ENCODE assay signal across 24 cellular contexts in genomic region chr4:94414907-94415306, GRCh38.
"Had no signal": no experiment of that assay in that cellular context is flagged by ENCODE, and none has a peak within 500 bp of the region (broad histone marks: within the 10 kb centered on the region; RNA-seq: fewer than 3 reads in every experiment).

No MANE protein-coding gene starts in this region.

- H3K4me1 ChIP-seq: prostate gland had no signal

- H3K4me3 ChIP-seq: dorsolateral prefrontal cortex, lower lobe of right lung, prostate gland, right lobe of liver, smooth muscle cell, thyroid gland had no signal

- DNase-seq: cerebellar nuclear complex; dorsolateral prefrontal cortex; effector CD4-positive, alpha-beta T cell; head of caudate nucleus; hippocampal formation; left colon; left ventricle myocardium superior; lower lobe of right lung; naive thymus-derived CD8-positive, alpha-beta T cell; nephron progenitor cell; nucleus accumbens; right lobe of liver; stimulated activated CD4-positive, alpha-beta T cell treated with anti-CD3 and anti-CD28 coated beads, Interleukin-12 subunit alpha, Interleukin-12 subunit beta, amount 100 ng/mL, for 4 hours; stimulated activated CD4-positive, alpha-beta T cell treated with anti-CD3 and anti-CD28 coated beads, Interleukin-1b, Interleukin-23, amount 100 ng/mL, for 48 hours; stimulated activated CD4-positive, alpha-beta T cell treated with anti-CD3 and anti-CD28 coated beads, Interleukin-4, amount 100 ng/mL, for 1 hour; stimulated activated CD8-positive, alpha-beta memory T cell treated with anti-CD3 and anti-CD28 coated beads, Interleukin-4, amount 100 ng/mL, for 48 hours; stimulated activated naive CD4-positive, alpha-beta T cell; stimulated activated naive CD8-positive, alpha-beta T cell treated with anti-CD3 and anti-CD28 coated beads, Interleukin-15, amount 100 ng/mL, for 72 hours; thyroid gland had no signal

- H3K27ac Mint-ChIP-seq: naive thymus-derived CD8-positive, alpha-beta T cell; nephron progenitor cell; stimulated activated naive CD8-positive, alpha-beta T cell treated with anti-CD3 and anti-CD28 coated beads, Interleukin-15, amount 100 ng/mL, for 72 hours; type B pancreatic cell had no signal

- ATAC-seq: left colon; left ventricle myocardium superior; lower lobe of right lung; naive thymus-derived CD8-positive, alpha-beta T cell; right lobe of liver; stimulated activated naive CD8-positive, alpha-beta T cell treated with anti-CD3 and anti-CD28 coated beads, Interleukin-15, amount 100 ng/mL, for 72 hours had no signal

- H3K4me2 ChIP-seq: smooth muscle cell had no signal

- FAIRE-seq: frontal cortex, islet of Langerhans had no signal

- H3K9me3 Mint-ChIP-seq: stimulated activated naive CD8-positive, alpha-beta T cell treated with anti-CD3 and anti-CD28 coated beads, Interleukin-15, amount 100 ng/mL, for 72 hours; type B pancreatic cell had no signal

- H3K4me1 Mint-ChIP-seq: stimulated activated naive CD8-positive, alpha-beta T cell treated with anti-CD3 and anti-CD28 coated beads, Interleukin-15, amount 100 ng/mL, for 72 hours had no signal

- H3K36me3 ChIP-seq: lower lobe of right lung, prostate gland, right lobe of liver, thyroid gland had no signal

- H3K27me3 ChIP-seq: right lobe of liver, thyroid gland had no signal

- H3K27ac ChIP-seq: dorsolateral prefrontal cortex, lower lobe of right lung, prostate gland, thyroid gland had no signal

- H3K4me3 Mint-ChIP-seq: naive thymus-derived CD8-positive, alpha-beta T cell; nephron progenitor cell; stimulated activated naive CD8-positive, alpha-beta T cell treated with anti-CD3 and anti-CD28 coated beads, Interleukin-15, amount 100 ng/mL, for 72 hours; type B pancreatic cell had no signal

- H3K9me3 ChIP-seq: lower lobe of right lung, prostate gland, right lobe of liver, thyroid gland had no signal

- H3K36me3 Mint-ChIP-seq: type B pancreatic cell had no signal
